Comparison of ENCODE assay signal across 10 cellular contexts in genomic region chr5:76104027-76104426, GRCh38.
DNase-seq lines count a peak whose midpoint lies in the region; TF ChIP-seq lines count a peak whose summit lies in the region.
"Had no signal": no experiment of that assay in that cellular context is flagged by ENCODE, and none has a peak within 500 bp of the region (broad histone marks: within the 10 kb centered on the region; RNA-seq: fewer than 3 reads in every experiment).

No MANE protein-coding gene starts in this region.

- no peak for TF ChIP-seq CTCF in HFF-Myc (IDR thresholded peaks at IDR 0.05; ENCODE audit: low read depth, low read length, missing control alignments)

- no peak overlapping the region for H3K4me3 ChIP-seq in HFF-Myc (replicated peaks; ENCODE audit: low read depth, low read length)
- H3K4me3 ChIP-seq: spleen had no signal

- peak; percentile 25 for DNase-seq in ACHN
- peak; percentile 4 for DNase-seq in HFF-Myc (ENCODE audit: extremely low read depth, low read depth)
- DNase-seq in activated CD4-positive, alpha-beta T cell treated with anti-CD3 and anti-CD28 coated beads, Interleukin-2, amount 50 U/mL, for 1 hour, result peak; percentile 19
- peak; percentile 67 for DNase-seq in iPS-NIHi11 (ENCODE audit: low spot score)
- no peak for DNase-seq in HuH-7.5 (ENCODE audit: low spot score)
- no peak for DNase-seq in NCI-H524 treated with DMSO at 0.1 percent for 48 hours (lab: John Stamatoyannopoulos, UW)
- DNase-seq in SHP77 (lab: John Stamatoyannopoulos, UW), result no peak
- DNase-seq in central memory CD4-positive, alpha-beta T cell, result no peak
- DNase-seq: DMS79, spleen had no signal

- in situ Hi-C loops in ACHN (cut with HindIII; ENCODE audit: low pct_ligation_motif_present, low pct_unique_long_range_greater_than_20kb, low sequenced_read_pairs), result no loop called here

Comparison
In these comparisons a context has a peak if more than half of its experiments do, and no peak if none do; other contexts are left out.
1. DNase-seq: peak in ACHN (single experiment), HFF-Myc (single experiment), activated CD4-positive, alpha-beta T cell treated with anti-CD3 and anti-CD28 coated beads, Interleukin-2, amount 50 U/mL, for 1 hour (single experiment) and iPS-NIHi11 (single experiment); none in HuH-7.5 (single experiment), NCI-H524 treated with DMSO at 0.1 percent for 48 hours (single experiment), SHP77 (0 of 2) and central memory CD4-positive, alpha-beta T cell (single experiment).